9 cellular contexts compared by ENCODE assay signal in the genomic region with DNA sequence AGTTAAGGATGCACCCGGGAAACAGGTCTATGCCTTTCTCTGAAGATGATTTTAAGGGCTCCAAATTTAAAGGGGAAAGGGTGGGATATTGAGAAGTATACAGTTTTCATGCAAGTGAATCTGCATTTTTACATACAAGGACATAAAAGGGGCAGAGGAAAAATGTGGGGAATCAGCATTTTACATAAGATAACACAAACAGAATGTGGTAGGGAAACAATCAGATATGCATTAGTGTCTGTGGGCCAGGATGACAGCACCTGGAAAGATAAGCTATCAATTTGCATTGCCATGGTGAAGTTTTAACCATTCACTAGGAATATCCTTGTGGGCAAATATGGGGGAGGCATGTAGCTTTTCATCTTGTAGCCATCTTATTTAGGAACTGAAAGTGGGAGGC. TPM values are rescaled to one million over a fixed set of nuclear protein-coding genes. Genes with fewer than 3 reads are reported as not detected.
"Had no signal": no experiment of that assay in that cellular context is flagged by ENCODE, and none has a peak within 500 bp of the region (broad histone marks: within the 10 kb centered on the region; RNA-seq: fewer than 3 reads in every experiment).

No MANE protein-coding gene starts in this region.

- H3K4me1 Mint-ChIP-seq: IgD-negative memory B cell had no signal

- H3K4me3 ChIP-seq: GM23338 had no signal

- FAIRE-seq: H1, H54, HepG2 had no signal

- H3K36me3 Mint-ChIP-seq: IgD-negative memory B cell had no signal

- H3K27ac ChIP-seq: HL-60 had no signal

- ATAC-seq: HepG2 had no signal

- H3K27ac Mint-ChIP-seq: GM23338, H9, IgD-negative memory B cell had no signal

- H3K4me2 ChIP-seq: GM23338 had no signal

- H2AFZ ChIP-seq: GM23338 had no signal

- DNase-seq: H9, HCEC 1CT had no signal

- H3K4me3 Mint-ChIP-seq: GM23338, H9, IgD-negative memory B cell had no signal

RNA-seq across cellular contexts. Expression of gene IGFL3, which starts 24.1 kb away (rescaled TPM):
- total RNA-seq: GM23338, H1, H9, HepG2 had no signal
- polyA plus RNA-seq: GM23338, HepG2, IgD-negative memory B cell had no signal

RNA-seq across cellular contexts. Expression of gene IGFL2, which starts 47.7 kb away (rescaled TPM):
- total RNA-seq: GM23338, H1, H9, HepG2, HT1080 had no signal
- polyA plus RNA-seq: GM23338, H1, HepG2, IgD-negative memory B cell had no signal

RNA-seq across cellular contexts. Expression of gene IGFL4, which starts 59.5 kb away (rescaled TPM):
- total RNA-seq: HT1080 had no signal
- polyA plus RNA-seq: IgD-negative memory B cell had no signal
